ENCODE assay signal across 21 cellular contexts in genomic region chr5:93359958-93360305, GRCh38.
DNase-seq lines count a peak whose midpoint lies in the region; ATAC-seq and TF ChIP-seq lines count a peak whose summit lies in the region.
"Had no signal": no experiment of that assay in that cellular context is flagged by ENCODE, and none has a peak within 500 bp of the region (broad histone marks: within the 10 kb centered on the region; RNA-seq: fewer than 3 reads in every experiment).

No MANE protein-coding gene starts in this region.

- H3K4me2 ChIP-seq in neural progenitor cell = no peak overlapping the region

- H3K79me2 ChIP-seq in neural progenitor cell (ENCODE audit: low read depth) = no peaks in the 10 kb centered on the region

- peak overlapping the region; percentile 57 for H2AFZ ChIP-seq in neural progenitor cell (replicated peaks)

- H3F3A ChIP-seq in neural progenitor cell (ENCODE audit: low read depth) = no peaks in the 10 kb centered on the region

- TF ChIP-seq CTCF in AG04450 (IDR thresholded peaks at IDR 0.05; ENCODE audit: low read depth, low read length) = no peak
- no peak for TF ChIP-seq CTCF in fibroblast of pulmonary artery (IDR thresholded peaks at IDR 0.05; ENCODE audit: low read length, missing control alignments)
- TF ChIP-seq CTCF in neural progenitor cell (IDR thresholded peaks at IDR 0.05) = no peak

- H3K36me3 ChIP-seq in SK-N-MC (ENCODE audit: insufficient read depth, low read length) = no peaks in the 10 kb centered on the region
- H3K36me3 ChIP-seq in neural progenitor cell = no peaks in the 10 kb centered on the region
- H3K36me3 ChIP-seq: ascending aorta, left ventricle myocardium inferior, right atrium auricular region, thyroid gland had no signal

- peaks cover 6% of the 10 kb centered on the region for H3K4me1 Mint-ChIP-seq in neural progenitor cell
- H3K4me1 Mint-ChIP-seq in stimulated activated naive CD8-positive, alpha-beta T cell treated with anti-CD3 and anti-CD28 coated beads, Interleukin-15, amount 100 ng/mL, for 72 hours = no peaks in the 10 kb centered on the region
- H3K4me1 Mint-ChIP-seq: activated CD8-positive, alpha-beta memory T cell treated with anti-CD3 and anti-CD28 coated beads, Interleukin-2, amount 10 ng/mL, durations not matched to agents 7 days and 5 days; T-helper 17 cell had no signal

- H3K27ac Mint-ChIP-seq in neural progenitor cell = no peak overlapping the region
- H3K27ac Mint-ChIP-seq in stimulated activated naive CD8-positive, alpha-beta T cell treated with anti-CD3 and anti-CD28 coated beads, Interleukin-15, amount 100 ng/mL, for 72 hours = no peak overlapping the region
- H3K27ac Mint-ChIP-seq: activated CD8-positive, alpha-beta memory T cell treated with anti-CD3 and anti-CD28 coated beads, Interleukin-2, amount 10 ng/mL, durations not matched to agents 7 days and 5 days; nephron progenitor cell; T-helper 17 cell had no signal

- CTCF ChIA-PET in AG04450 (lab: Charles Lee) = interaction anchor here (0.7 to 0.9 kb wide), 2 partner anchors 219 to 307 kb away, joined by 3 read pairs; no protein-coding TSS in a partner anchor

- H3K9ac ChIP-seq in SK-N-MC (ENCODE audit: insufficient read length) (no peak overlapping the region), neural progenitor cell (no peak overlapping the region)

- H3K9me3 ChIP-seq in AG04450 (ENCODE audit: control insufficient read depth, insufficient read depth, low read length) = no peaks in the 10 kb centered on the region
- no peaks in the 10 kb centered on the region for H3K9me3 ChIP-seq in SK-N-MC (ENCODE audit: low read depth, low read length)
- no peaks in the 10 kb centered on the region for H3K9me3 ChIP-seq in neural progenitor cell (ENCODE audit: low read depth)
- H3K9me3 ChIP-seq: ascending aorta, right atrium auricular region, thyroid gland had no signal

- ATAC-seq in HG02763 (IDR thresholded peaks at IDR 0.05; ENCODE audit: unreplicated experiment) = no peak
- ATAC-seq in stimulated activated naive CD8-positive, alpha-beta T cell treated with anti-CD3 and anti-CD28 coated beads, Interleukin-15, amount 100 ng/mL, for 72 hours = no peak
- ATAC-seq: activated CD8-positive, alpha-beta memory T cell treated with anti-CD3 and anti-CD28 coated beads, Interleukin-2, amount 10 ng/mL, durations not matched to agents 7 days and 5 days; T-helper 17 cell had no signal

- no peaks in the 10 kb centered on the region for H3K27me3 Mint-ChIP-seq in neural progenitor cell (ENCODE audit: insufficient read depth, low read depth)
- peaks cover 7% of the 10 kb centered on the region for H3K27me3 Mint-ChIP-seq in stimulated activated naive CD8-positive, alpha-beta T cell treated with anti-CD3 and anti-CD28 coated beads, Interleukin-15, amount 100 ng/mL, for 72 hours
- H3K27me3 Mint-ChIP-seq: activated CD8-positive, alpha-beta memory T cell treated with anti-CD3 and anti-CD28 coated beads, Interleukin-2, amount 10 ng/mL, durations not matched to agents 7 days and 5 days had no signal

- peak overlapping the region; percentile 54 for H3K27ac ChIP-seq in AG04450 (ENCODE audit: low read depth, low read length)
- H3K27ac ChIP-seq in SK-N-MC = peak overlapping the region; percentile 15; the same call in 1 of the 2 replicates
- H3K27ac ChIP-seq in neural progenitor cell = no peak overlapping the region
- H3K27ac ChIP-seq: ascending aorta, dorsolateral prefrontal cortex, left ventricle myocardium inferior, right atrium auricular region had no signal

- H3K4me3 ChIP-seq in AG04450 (ENCODE audit: low read depth, low read length) (no peak overlapping the region), SK-N-MC (peak overlapping the region; percentile 51), fibroblast of pulmonary artery (replicated peaks; ENCODE audit: low read depth, low read length) (peak overlapping the region; percentile 35), neural progenitor cell (no peak overlapping the region)
- H3K4me3 ChIP-seq: ascending aorta, dorsolateral prefrontal cortex, left ventricle myocardium inferior, right atrium auricular region, thyroid gland had no signal

- no peak for DNase-seq in AG04450 (ENCODE audit: low read depth, low spot score)
- no peak for DNase-seq in SK-N-MC (ENCODE audit: low read depth, low spot score)
- DNase-seq in fibroblast of pulmonary artery (ENCODE audit: low read depth) = no peak
- no peak for DNase-seq in neural progenitor cell (ENCODE audit: low spot score)
- DNase-seq in activated T-cell treated with anti-CD3 and anti-CD28 coated beads, Interleukin-2, amount 50 U/mL, for 1 hour = no peak
- no peak for DNase-seq in stimulated activated naive CD8-positive, alpha-beta T cell treated with anti-CD3 and anti-CD28 coated beads, Interleukin-15, amount 100 ng/mL, for 72 hours
- DNase-seq in NCI-H510A treated with DMSO at 0.1 percent for 48 hours (lab: John Stamatoyannopoulos, UW) = no peak
- DNase-seq: activated CD8-positive, alpha-beta memory T cell treated with anti-CD3 and anti-CD28 coated beads, Interleukin-2, amount 10 ng/mL, durations not matched to agents 7 days and 5 days; activated gamma-delta T cell; dorsolateral prefrontal cortex; H9; left ventricle myocardium inferior; NCI-H1048; NCI-H774; nephron progenitor cell; stimulated activated CD4-positive, alpha-beta T cell treated with anti-CD3 and anti-CD28 coated beads, Interleukin-2, amount 100 ng/mL, for 48 hours; T-helper 17 cell; thyroid gland had no signal

- peaks cover 8% of the 10 kb centered on the region for H3K4me1 ChIP-seq in neural progenitor cell
- H3K4me1 ChIP-seq: ascending aorta had no signal

- no peaks in the 10 kb centered on the region for H3K9me3 Mint-ChIP-seq in neural progenitor cell
- H3K9me3 Mint-ChIP-seq in stimulated activated naive CD8-positive, alpha-beta T cell treated with anti-CD3 and anti-CD28 coated beads, Interleukin-15, amount 100 ng/mL, for 72 hours = peaks cover 0 to 4% of the 10 kb centered on the region in 2 donors
- H3K9me3 Mint-ChIP-seq: H9, nephron progenitor cell had no signal

- POLR2A ChIA-PET in AG04450 (lab: Yijun Ruan, JAX) = interaction anchor here (1.4 kb wide), 1 partner anchor 223 kb away, joined by 3 read pairs; the partner anchor contains the start of gene NR2F1

- no peaks in the 10 kb centered on the region for H4K20me1 ChIP-seq in neural progenitor cell (ENCODE audit: low read depth)

- H3K36me3 Mint-ChIP-seq in neural progenitor cell = peaks cover 3% of the 10 kb centered on the region
- H3K36me3 Mint-ChIP-seq: activated CD8-positive, alpha-beta memory T cell treated with anti-CD3 and anti-CD28 coated beads, Interleukin-2, amount 10 ng/mL, durations not matched to agents 7 days and 5 days had no signal

- H3K27me3 ChIP-seq in AG04450 (ENCODE audit: control insufficient read depth, insufficient read depth, low read length) (no peaks in the 10 kb centered on the region), neural progenitor cell (no peaks in the 10 kb centered on the region)
- H3K27me3 ChIP-seq: ascending aorta, dorsolateral prefrontal cortex, right atrium auricular region, thyroid gland had no signal

- no peak overlapping the region for H3K4me3 Mint-ChIP-seq in neural progenitor cell
- no peak overlapping the region for H3K4me3 Mint-ChIP-seq in stimulated activated naive CD8-positive, alpha-beta T cell treated with anti-CD3 and anti-CD28 coated beads, Interleukin-15, amount 100 ng/mL, for 72 hours
- H3K4me3 Mint-ChIP-seq: activated CD8-positive, alpha-beta memory T cell treated with anti-CD3 and anti-CD28 coated beads, Interleukin-2, amount 10 ng/mL, durations not matched to agents 7 days and 5 days; H9; nephron progenitor cell; T-helper 17 cell had no signal

Comparison
In these comparisons a context has a peak if more than half of its experiments do, and no peak if none do; other contexts are left out.
1. H3K4me3 ChIP-seq: peak in SK-N-MC (single experiment) and fibroblast of pulmonary artery (single experiment); none in AG04450 (single experiment) and neural progenitor cell (single experiment).